ENCODE assay signal across 30 cellular contexts in the genomic region with DNA sequence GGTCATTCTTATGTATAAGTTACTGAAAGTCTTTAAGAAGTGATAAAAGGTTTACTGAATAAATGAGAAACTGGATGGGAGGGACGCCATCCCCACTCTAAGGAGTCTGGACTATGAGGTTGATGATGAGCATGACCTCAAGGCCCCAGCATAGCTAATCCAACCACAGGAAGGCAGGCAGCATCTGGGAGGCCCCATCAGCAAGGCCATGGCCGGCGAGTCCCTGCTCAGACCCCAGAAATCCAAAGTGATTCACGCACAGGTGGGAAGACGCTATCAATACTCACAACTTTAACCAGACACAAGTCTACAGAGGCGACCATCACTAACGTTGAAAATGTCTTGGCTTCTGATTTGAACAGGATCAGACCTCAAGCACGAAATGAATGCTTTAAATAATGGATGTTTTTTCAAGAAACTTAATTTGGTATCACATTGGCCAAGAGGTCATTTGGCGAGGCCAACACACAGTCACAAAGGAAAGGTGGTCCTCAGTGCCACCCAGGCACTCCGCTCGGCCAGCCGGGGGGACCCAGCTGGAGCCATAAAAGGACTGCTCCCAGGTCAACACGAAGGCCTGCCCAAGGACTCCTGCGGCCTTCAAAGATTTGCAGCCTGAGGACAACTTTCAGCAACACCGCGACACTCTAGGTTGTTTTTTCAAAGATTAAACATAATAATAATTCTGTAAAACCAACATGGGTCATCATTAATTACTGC.
"Had no signal": no experiment of that assay in that cellular context is flagged by ENCODE, and none has a peak within 500 bp of the region (broad histone marks: within the 10 kb centered on the region; RNA-seq: fewer than 3 reads in every experiment).

No MANE protein-coding gene starts in this region.

- H3K4me3 Mint-ChIP-seq: activated CD4-positive, alpha-beta T cell treated with anti-CD3 and anti-CD28 coated beads, Interleukin-2, amount 10 ng/mL, durations not matched to agents 7 days and 5 days; activated naive CD4-positive, alpha-beta T cell treated with anti-CD3 and anti-CD28 coated beads, Interleukin-2, amount 50 U/mL, for 24 hours; activated naive CD8-positive, alpha-beta T cell treated with anti-CD3 and anti-CD28 coated beads, Interleukin-2, amount 10 ng/mL, durations not matched to agents 7 days and 5 days; activated T-cell treated with anti-CD3 and anti-CD28 coated beads, Interleukin-2, amount 50 U/mL, for 24 hours; T-helper 1 cell treated with Interleukin-12 subunit alpha and Interleukin-12 subunit beta and Interleukin-4 antibody, amounts not matched to agents 30 μg/mL and 1 μg/mL, for 36 hours; T-helper 2 cell treated with Interferon-gamma antibody and Interleukin-4, amounts not matched to agents 5 μg/mL and 100 μg/mL, for 36 hours had no signal

- H3K4me1 ChIP-seq: ascending aorta, Peyer's patch, SJSA1 had no signal

- H3K36me3 Mint-ChIP-seq: activated naive CD8-positive, alpha-beta T cell treated with anti-CD3 and anti-CD28 coated beads, Interleukin-2, amount 10 ng/mL, durations not matched to agents 7 days and 5 days had no signal

- H3K36me3 ChIP-seq: ascending aorta, cardiac muscle cell, Peyer's patch, SJSA1 had no signal

- H3K9me3 Mint-ChIP-seq: activated CD4-positive, alpha-beta T cell treated with anti-CD3 and anti-CD28 coated beads, Interleukin-2, amount 10 ng/mL, durations not matched to agents 7 days and 5 days; activated naive CD8-positive, alpha-beta T cell treated with anti-CD3 and anti-CD28 coated beads, Interleukin-2, amount 10 ng/mL, durations not matched to agents 7 days and 5 days; activated T-helper 2 cell treated with anti-CD3 and anti-CD28 coated beads, Interferon-gamma antibody, Interleukin-2, Interleukin-4, amounts not matched to agents 10 μg/mL and 5 μg/mL and 100 μg/mL, durations not matched to agents 14 hours and 24 hours and 36 hours; T-helper 1 cell treated with Interleukin-12 subunit alpha and Interleukin-12 subunit beta and Interleukin-4 antibody, amounts not matched to agents 30 μg/mL and 1 μg/mL, for 36 hours; T-helper 2 cell treated with Interferon-gamma antibody and Interleukin-4, amounts not matched to agents 5 μg/mL and 100 μg/mL, for 36 hours had no signal

- H3K27me3 Mint-ChIP-seq: activated CD4-positive, alpha-beta T cell treated with anti-CD3 and anti-CD28 coated beads, Interleukin-2, amount 10 ng/mL, durations not matched to agents 7 days and 5 days had no signal

- H3K27ac Mint-ChIP-seq: activated CD4-positive, alpha-beta T cell treated with anti-CD3 and anti-CD28 coated beads, Interleukin-2, amount 10 ng/mL, durations not matched to agents 7 days and 5 days; activated naive CD4-positive, alpha-beta T cell treated with anti-CD3 and anti-CD28 coated beads, Interleukin-2, amount 50 U/mL, for 24 hours; activated naive CD8-positive, alpha-beta T cell treated with anti-CD3 and anti-CD28 coated beads, Interleukin-2, amount 10 ng/mL, durations not matched to agents 7 days and 5 days; activated T-cell treated with anti-CD3 and anti-CD28 coated beads, Interleukin-2, amount 50 U/mL, for 24 hours; activated T-helper 2 cell treated with anti-CD3 and anti-CD28 coated beads, Interferon-gamma antibody, Interleukin-2, Interleukin-4, amounts not matched to agents 10 μg/mL and 5 μg/mL and 100 μg/mL, durations not matched to agents 14 hours and 24 hours and 36 hours; T-helper 1 cell treated with Interleukin-12 subunit alpha and Interleukin-12 subunit beta and Interleukin-4 antibody, amounts not matched to agents 30 μg/mL and 1 μg/mL, for 36 hours; T-helper 2 cell treated with Interferon-gamma antibody and Interleukin-4, amounts not matched to agents 5 μg/mL and 100 μg/mL, for 36 hours had no signal

- ATAC-seq: PC-3 had no signal

- H3K27me3 ChIP-seq: ascending aorta, cardiac muscle cell, Peyer's patch, SJSA1 had no signal

- H3K4me1 Mint-ChIP-seq: activated CD4-positive, alpha-beta T cell treated with anti-CD3 and anti-CD28 coated beads, Interleukin-2, amount 10 ng/mL, durations not matched to agents 7 days and 5 days; activated naive CD4-positive, alpha-beta T cell treated with anti-CD3 and anti-CD28 coated beads, Interleukin-2, amount 50 U/mL, for 24 hours; activated naive CD8-positive, alpha-beta T cell treated with anti-CD3 and anti-CD28 coated beads, Interleukin-2, amount 10 ng/mL, durations not matched to agents 7 days and 5 days had no signal

- H3K27ac ChIP-seq: ascending aorta, cardiac muscle cell, KMS-11, Peyer's patch, SJSA1 had no signal

- H3K4me3 ChIP-seq: ascending aorta, cardiac muscle cell, Peyer's patch, SJSA1 had no signal

- DNase-seq: activated CD4-positive, alpha-beta T cell treated with anti-CD3 and anti-CD28 coated beads, Interleukin-2, amount 10 ng/mL, durations not matched to agents 7 days and 5 days; activated CD4-positive, alpha-beta T cell treated with anti-CD3 and anti-CD28 coated beads, Interleukin-2, amount 50 U/mL, for 48 hours; activated gamma-delta T cell; activated naive CD4-positive, alpha-beta T cell treated with Interleukin-2 at 50 U/mL for 16 hours; activated naive CD8-positive, alpha-beta T cell treated with anti-CD3 and anti-CD28 coated beads, Interleukin-2, amount 10 ng/mL, durations not matched to agents 7 days and 5 days; activated T-cell treated with anti-CD3 and anti-CD28 coated beads, Interleukin-2, amount 50 U/mL, for 24 hours; NCI-H1092 treated with DMSO at 0.1 percent for 48 hours; NCI-H1417; NCI-H146; NCI-H187; NCI-H2029 treated with DMSO at 0.1 percent for 48 hours; NCI-H2107; NCI-H2171; NCI-H510A; NCI-H526; NCI-H748 treated with DMSO at 0.1 percent for 48 hours; NK-92 treated with Interleukin-12 subunit alpha and Interleukin-12 subunit beta, amount 100 ng/mL, for 24 hours; PC-3; RPMI8226; SHP77 treated with DMSO at 0.1 percent for 48 hours; SK-N-SH had no signal

- H3K9ac ChIP-seq: KMS-11, SK-N-SH had no signal

- H3K9me3 ChIP-seq: Peyer's patch had no signal
